Comparison of ENCODE assay signal across 14 cellular contexts in genomic region chr3:25648925-25649828, GRCh38.
"Had no signal": no experiment of that assay in that cellular context is flagged by ENCODE, and none has a peak within 500 bp of the region (broad histone marks: within the 10 kb centered on the region; RNA-seq: fewer than 3 reads in every experiment).

No MANE protein-coding gene starts in this region.

- H3K36me3 ChIP-seq: brain microvascular endothelial cell, left lung had no signal

- DNase-seq: activated effector memory CD4-positive, alpha-beta T cell treated with Interleukin-2 at 50 U/mL for 16 hours; amygdala; brain microvascular endothelial cell; head of caudate nucleus; left lung; mesenchymal stem cell; stimulated activated CD4-positive, alpha-beta T cell treated with anti-CD3 and anti-CD28 coated beads, Interleukin-4, amount 100 ng/mL, for 24 hours; stomach; T-helper 9 cell had no signal

- H3K4me3 Mint-ChIP-seq: activated naive CD8-positive, alpha-beta T cell had no signal

- H3K27me3 ChIP-seq: brain microvascular endothelial cell, esophagus muscularis mucosa, left lung, stomach had no signal

- H3K27ac ChIP-seq: brain microvascular endothelial cell, esophagus muscularis mucosa, left lung, stomach, thoracic aorta had no signal

- FAIRE-seq: endometrium, islet of Langerhans had no signal

- H3K4me3 ChIP-seq: esophagus muscularis mucosa, left lung, stomach, thoracic aorta had no signal

- H3K27me3 Mint-ChIP-seq: activated naive CD8-positive, alpha-beta T cell had no signal
